In the genomic region with DNA sequence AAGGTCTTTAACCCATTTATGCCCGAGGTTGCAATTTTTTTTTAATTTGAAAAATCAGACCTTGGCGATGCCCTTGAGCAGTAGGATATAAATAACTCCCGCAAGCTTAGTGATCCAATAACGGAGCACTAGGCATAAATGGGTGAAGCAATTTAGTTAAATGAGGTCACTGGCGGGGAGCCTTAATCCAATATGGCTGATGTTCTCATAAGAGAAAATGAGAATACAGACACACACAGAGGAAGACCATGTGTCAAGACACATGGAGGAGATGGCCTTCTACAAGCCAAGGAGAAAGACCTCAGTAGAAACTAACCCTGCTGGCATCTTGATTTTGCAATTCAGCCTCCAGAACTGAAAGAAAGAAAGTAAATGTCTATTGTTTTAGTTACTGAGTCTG, we compare ENCODE assay signal across 30 cellular contexts. TPM values are rescaled to one million over a fixed set of nuclear protein-coding genes. Genes with fewer than 3 reads are reported as not detected.
DNase-seq lines count a peak whose midpoint lies in the region; ATAC-seq lines count a peak whose summit lies in the region.
"Had no signal": no experiment of that assay in that cellular context is flagged by ENCODE, and none has a peak within 500 bp of the region (broad histone marks: within the 10 kb centered on the region; RNA-seq: fewer than 3 reads in every experiment).

No MANE protein-coding gene starts in this region.

- H3K36me3 Mint-ChIP-seq in activated CD8-positive, alpha-beta memory T cell treated with anti-CD3 and anti-CD28 coated beads, Interleukin-2, amount 10 ng/mL, durations not matched to agents 7 days and 5 days = peaks cover 37% of the 10 kb centered on the region
- H3K36me3 Mint-ChIP-seq in activated T-helper 17 cell treated with anti-CD3 and anti-CD28 coated beads, Interleukin-2, amount 50 U/mL, for 72 hours (ENCODE audit: low read depth) = peaks cover 34% of the 10 kb centered on the region
- H3K36me3 Mint-ChIP-seq in natural killer cell treated with Interleukin-12 subunit alpha and Interleukin-12 subunit beta and Interleukin-15 and Interleukin-18, amount 100 ng/mL, for 72 hours = no peaks in the 10 kb centered on the region
- H3K36me3 Mint-ChIP-seq: neural progenitor cell had no signal

- peak; percentile 34 for ATAC-seq in activated CD8-positive, alpha-beta memory T cell treated with anti-CD3 and anti-CD28 coated beads, Interleukin-2, amount 10 ng/mL, durations not matched to agents 7 days and 5 days
- peak; percentile 13 for ATAC-seq in activated T-helper 17 cell treated with anti-CD3 and anti-CD28 coated beads, Interleukin-2, amount 50 U/mL, for 72 hours (replicated peaks)
- no peak for ATAC-seq in natural killer cell treated with Interleukin-12 subunit alpha and Interleukin-12 subunit beta and Interleukin-15 and Interleukin-18, amount 100 ng/mL, for 72 hours
- ATAC-seq: A549, gastrocnemius medialis, PC-3, psoas muscle had no signal

- CTCF ChIA-PET in activated CD8-positive, alpha-beta memory T cell treated with anti-CD3 and anti-CD28 coated beads, Interleukin-2, amount 10 ng/mL, durations not matched to agents 7 days and 5 days (lab: Charles Lee) = interaction anchor here (1.0 to 1.2 kb wide), 3 partner anchors 10 to 39 kb away, joined by 3 to 5 read pairs (median 3); no protein-coding TSS in a partner anchor

- intact Hi-C loops in head of caudate nucleus (cut with DNase I) = no loop called here

- no peaks in the 10 kb centered on the region for H3K27me3 Mint-ChIP-seq in activated CD8-positive, alpha-beta memory T cell treated with anti-CD3 and anti-CD28 coated beads, Interleukin-2, amount 10 ng/mL, durations not matched to agents 7 days and 5 days
- no peaks in the 10 kb centered on the region for H3K27me3 Mint-ChIP-seq in activated T-helper 17 cell treated with anti-CD3 and anti-CD28 coated beads, Interleukin-2, amount 50 U/mL, for 72 hours
- peaks cover 0 to 8% of the 10 kb centered on the region in 2 donors for H3K27me3 Mint-ChIP-seq in natural killer cell treated with Interleukin-12 subunit alpha and Interleukin-12 subunit beta and Interleukin-15 and Interleukin-18, amount 100 ng/mL, for 72 hours

- peak overlapping the region; percentile 98 for H3K27ac Mint-ChIP-seq in activated CD8-positive, alpha-beta memory T cell treated with anti-CD3 and anti-CD28 coated beads, Interleukin-2, amount 10 ng/mL, durations not matched to agents 7 days and 5 days
- peak overlapping the region; percentile 90 for H3K27ac Mint-ChIP-seq in activated T-helper 17 cell treated with anti-CD3 and anti-CD28 coated beads, Interleukin-2, amount 50 U/mL, for 72 hours
- peak overlapping the region; percentile 48 to 75 for H3K27ac Mint-ChIP-seq in natural killer cell treated with Interleukin-12 subunit alpha and Interleukin-12 subunit beta and Interleukin-15 and Interleukin-18, amount 100 ng/mL, for 72 hours
- H3K27ac Mint-ChIP-seq: activated B cell treated with CpG ODN at 0.5 μM for 24 hours, neural progenitor cell had no signal

- DNase-seq in activated CD8-positive, alpha-beta memory T cell treated with anti-CD3 and anti-CD28 coated beads, Interleukin-2, amount 10 ng/mL, durations not matched to agents 7 days and 5 days = no peak
- no peak for DNase-seq in activated CD8-positive, alpha-beta memory T cell treated with anti-CD3 and anti-CD28 coated beads for 24 hours
- DNase-seq in MV-4-11 (lab: John Stamatoyannopoulos, UW) (peak; percentile 7), kidney tubule cell (ENCODE audit: low spot score) (no peak), NCI-H2171 (lab: John Stamatoyannopoulos, UW) (no peak), head of caudate nucleus (no peak)
- DNase-seq in natural killer cell treated with Interleukin-12 subunit alpha and Interleukin-12 subunit beta and Interleukin-15 and Interleukin-18, amount 100 ng/mL, for 72 hours (ENCODE audit: low spot score) = no peak
- DNase-seq: activated B cell treated with CpG ODN at 0.5 μM for 24 hours; activated CD8-positive, alpha-beta memory T cell treated with anti-CD3 and anti-CD28 coated beads, Interleukin-2, amount 50 U/mL, for 48 hours; amniotic stem cell; dorsolateral prefrontal cortex; erythroblast; gastrocnemius medialis; GF-D8; mesendoderm; NCI-H146; NCI-H748 treated with DMSO at 0.1 percent for 48 hours; PC-3; psoas muscle; stimulated activated CD4-positive, alpha-beta T cell treated with anti-CD3 and anti-CD28 coated beads, Interleukin-2, amount 100 ng/mL, for 48 hours; T-helper 9 cell had no signal

- peaks cover 6% of the 10 kb centered on the region for H3K9me3 Mint-ChIP-seq in activated CD8-positive, alpha-beta memory T cell treated with anti-CD3 and anti-CD28 coated beads, Interleukin-2, amount 10 ng/mL, durations not matched to agents 7 days and 5 days (ENCODE audit: low read depth)
- H3K9me3 Mint-ChIP-seq in activated T-helper 17 cell treated with anti-CD3 and anti-CD28 coated beads, Interleukin-2, amount 50 U/mL, for 72 hours = no peaks in the 10 kb centered on the region
- H3K9me3 Mint-ChIP-seq in natural killer cell treated with Interleukin-12 subunit alpha and Interleukin-12 subunit beta and Interleukin-15 and Interleukin-18, amount 100 ng/mL, for 72 hours = no peaks in the 10 kb centered on the region
- H3K9me3 Mint-ChIP-seq: neural progenitor cell had no signal

- H3K4me1 Mint-ChIP-seq in activated CD8-positive, alpha-beta memory T cell treated with anti-CD3 and anti-CD28 coated beads, Interleukin-2, amount 10 ng/mL, durations not matched to agents 7 days and 5 days = peaks cover 87% of the 10 kb centered on the region
- peaks cover 75% of the 10 kb centered on the region for H3K4me1 Mint-ChIP-seq in activated T-helper 17 cell treated with anti-CD3 and anti-CD28 coated beads, Interleukin-2, amount 50 U/mL, for 72 hours
- peaks cover 41 to 69% of the 10 kb centered on the region in 2 donors for H3K4me1 Mint-ChIP-seq in natural killer cell treated with Interleukin-12 subunit alpha and Interleukin-12 subunit beta and Interleukin-15 and Interleukin-18, amount 100 ng/mL, for 72 hours (ENCODE audit: low read depth in 2 of 2)
- H3K4me1 Mint-ChIP-seq: neural progenitor cell had no signal

- peak overlapping the region; percentile 93 for H3K4me3 Mint-ChIP-seq in activated CD8-positive, alpha-beta memory T cell treated with anti-CD3 and anti-CD28 coated beads, Interleukin-2, amount 10 ng/mL, durations not matched to agents 7 days and 5 days
- peak overlapping the region; percentile 90 for H3K4me3 Mint-ChIP-seq in activated T-helper 17 cell treated with anti-CD3 and anti-CD28 coated beads, Interleukin-2, amount 50 U/mL, for 72 hours
- peak overlapping the region; percentile 79 for H3K4me3 Mint-ChIP-seq in natural killer cell treated with Interleukin-12 subunit alpha and Interleukin-12 subunit beta and Interleukin-15 and Interleukin-18, amount 100 ng/mL, for 72 hours
- H3K4me3 Mint-ChIP-seq: activated B cell treated with CpG ODN at 0.5 μM for 24 hours, neural progenitor cell had no signal

RNA-seq across cellular contexts. Expression of gene SIRPG, which starts 0.7 kb away (rescaled TPM):
- total RNA-seq in activated CD8-positive, alpha-beta memory T cell treated with anti-CD3 and anti-CD28 coated beads, Interleukin-2, amount 10 ng/mL, durations not matched to agents 7 days and 5 days = 100 to 1,000 TPM in 1 of 2 experiments, 10 to 100 TPM in 1; 93.8 to 122 TPM
- total RNA-seq in activated T-helper 17 cell treated with anti-CD3 and anti-CD28 coated beads, Interleukin-2, amount 50 U/mL, for 72 hours = 10 to 100 TPM; 32.0 to 62.9 TPM
- 1 to 10 TPM; 1.3 to 2.4 TPM for total RNA-seq in natural killer cell treated with Interleukin-12 subunit alpha and Interleukin-12 subunit beta and Interleukin-15 and Interleukin-18, amount 100 ng/mL, for 72 hours
- total RNA-seq: activated B cell treated with CpG ODN at 0.5 μM for 24 hours, cardiac muscle cell, gastrocnemius medialis, H4, HT1080, LHCN-M2, PC-3, SJSA1, vagina had no signal

RNA-seq across cellular contexts. Expression of gene SIRPB1, which starts 37.0 kb away (rescaled TPM):
- total RNA-seq in activated CD8-positive, alpha-beta memory T cell treated with anti-CD3 and anti-CD28 coated beads, Interleukin-2, amount 10 ng/mL, durations not matched to agents 7 days and 5 days = 1 to 10 TPM; 6.0 to 8.3 TPM
- 1 to 10 TPM in 1 of 2 donors, under 1 TPM in 1; 0.24 to 1.1 TPM for total RNA-seq in activated T-helper 17 cell treated with anti-CD3 and anti-CD28 coated beads, Interleukin-2, amount 50 U/mL, for 72 hours
- 1 to 10 TPM in 1 of 2 donors, not detected in 1; 2.7 TPM for total RNA-seq in natural killer cell treated with Interleukin-12 subunit alpha and Interleukin-12 subunit beta and Interleukin-15 and Interleukin-18, amount 100 ng/mL, for 72 hours
- total RNA-seq: cardiac muscle cell, SJSA1 had no signal

Comparison
In these comparisons a context has a peak if more than half of its experiments do, and no peak if none do; other contexts are left out.
1. ATAC-seq: peak in activated CD8-positive, alpha-beta memory T cell treated with anti-CD3 and anti-CD28 coated beads, Interleukin-2, amount 10 ng/mL, durations not matched to agents 7 days and 5 days (single experiment) and activated T-helper 17 cell treated with anti-CD3 and anti-CD28 coated beads, Interleukin-2, amount 50 U/mL, for 72 hours (single experiment); none in natural killer cell treated with Interleukin-12 subunit alpha and Interleukin-12 subunit beta and Interleukin-15 and Interleukin-18, amount 100 ng/mL, for 72 hours (0 of 2).
2. RNA of gene SIRPG, which starts 0.7 kb away (total RNA-seq): 93.8 to 122 TPM in activated CD8-positive, alpha-beta memory T cell treated with anti-CD3 and anti-CD28 coated beads, Interleukin-2, amount 10 ng/mL, durations not matched to agents 7 days and 5 days and 32.0 to 62.9 TPM in activated T-helper 17 cell treated with anti-CD3 and anti-CD28 coated beads, Interleukin-2, amount 50 U/mL, for 72 hours; 1.3 to 2.4 TPM in natural killer cell treated with Interleukin-12 subunit alpha and Interleukin-12 subunit beta and Interleukin-15 and Interleukin-18, amount 100 ng/mL, for 72 hours; every median in the first group is over 4 times any median in the second.
3. Peak in every context shown above with its lines, with median percentiles within 50 percentile points of each other: H3K27ac Mint-ChIP-seq and H3K4me3 Mint-ChIP-seq.